In the genomic region with DNA sequence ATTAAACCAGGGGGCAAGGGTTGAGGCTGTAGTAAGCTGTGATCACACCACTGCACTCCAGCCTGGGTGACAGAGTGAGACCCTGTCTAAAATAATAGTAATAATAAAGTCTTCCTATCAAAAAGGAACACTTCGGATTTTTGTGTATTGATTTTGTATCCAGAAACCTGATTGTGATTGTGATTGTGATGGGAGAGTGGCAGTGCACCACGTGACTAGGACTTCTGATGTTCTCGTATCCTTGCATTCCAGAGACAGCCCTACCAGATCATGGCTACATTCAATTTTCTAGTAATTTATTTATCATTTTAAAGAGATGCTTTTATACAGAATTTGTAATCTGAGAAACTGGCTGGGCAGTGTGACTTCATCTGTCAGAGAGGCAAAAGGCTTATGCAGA, we compare ENCODE assay signal across 24 cellular contexts. TPM values are rescaled to one million over a fixed set of nuclear protein-coding genes. Genes with fewer than 3 reads are reported as not detected.
DNase-seq lines count a peak whose midpoint lies in the region; ATAC-seq and TF ChIP-seq lines count a peak whose summit lies in the region.
"Had no signal": no experiment of that assay in that cellular context is flagged by ENCODE, and none has a peak within 500 bp of the region (broad histone marks: within the 10 kb centered on the region; RNA-seq: fewer than 3 reads in every experiment).

No MANE protein-coding gene starts in this region.

- H3K27me3 ChIP-seq in GM23338 (ENCODE audit: insufficient read depth) (no peaks in the 10 kb centered on the region), neutrophil (no peaks in the 10 kb centered on the region), spleen (replicated peaks in 1 of 7) (peaks cover 0 to 6% (median 0%) of the 10 kb centered on the region in 7 donors)
- H3K27me3 ChIP-seq: BLaER1 treated with 17β-estradiol and CSF1 and Interleukin-3, amounts not matched to agents 10 nM and 100 nM had no signal

- ATAC-seq in GM23338: no peak
- ATAC-seq in GM18505 (IDR thresholded peaks at IDR 0.05; ENCODE audit: unreplicated experiment): no peak
- ATAC-seq: GM12878 had no signal

- H3K27ac ChIP-seq in GM23338 (ENCODE audit: low read depth) (no peak overlapping the region), neutrophil (peak overlapping the region; percentile 97), spleen (peak overlapping the region in 1 of 8 donors; percentile 95)
- H3K27ac ChIP-seq: C4-2B had no signal

- H3K27ac Mint-ChIP-seq in GM23338: no peak overlapping the region
- no peak overlapping the region for H3K27ac Mint-ChIP-seq in nephron
- H3K27ac Mint-ChIP-seq: CD4-positive, alpha-beta memory T cell; CD4-positive, CD25-positive, alpha-beta regulatory T cell had no signal

- H3K4me3 ChIP-seq in GM23338 (no peak overlapping the region), neutrophil (ENCODE audit: low read depth in 1 of 2, low read length in 1 of 2) (peak overlapping the region in 1 of 2 experiments; percentile 87), spleen (no peak overlapping the region)
- H3K4me3 ChIP-seq: BLaER1 treated with 17β-estradiol and CSF1 and Interleukin-3, amounts not matched to agents 10 nM and 100 nM; GM12878 had no signal

- WGBS in spleen, 5 donors: 79 to 95% (median 92%) methylated on average over 3 of the region's 3 CpGs

- H3K36me3 ChIP-seq in GM23338 (ENCODE audit: insufficient read depth) (no peaks in the 10 kb centered on the region), neutrophil (no peaks in the 10 kb centered on the region), spleen (no peaks in the 10 kb centered on the region)
- H3K36me3 ChIP-seq: BLaER1 treated with 17β-estradiol and CSF1 and Interleukin-3, amounts not matched to agents 10 nM and 100 nM had no signal

- no peak overlapping the region for H3K4me2 ChIP-seq in GM23338

- H2AFZ ChIP-seq in GM23338: no peak overlapping the region

- 0 out of 2 replicates have a peak, but pooled peaks cover 9% of the 10 kb centered on the region for H4K20me1 ChIP-seq in GM23338 (replicated peaks; ENCODE audit: insufficient read depth)

- H3K4me3 Mint-ChIP-seq in GM23338 (0 out of 3 replicates have a peak overlapping the region, but pooled peaks have one; percentile 27), nephron (peak overlapping the region in 2 of 3 experiments; percentile 39 to 47)
- H3K4me3 Mint-ChIP-seq: B cell; CD4-positive, alpha-beta memory T cell had no signal

- intact Hi-C loops in posterior vena cava (cut with DNase I) (no loop called here), spleen (cut with DNase I; ENCODE audit: low total_unique reads) (loop anchor here (10.0 kb wide), 1 partner anchor 137 kb away; no protein-coding TSS in a partner anchor)

- H3K4me1 ChIP-seq in GM23338 (ENCODE audit: insufficient read depth): peaks cover 10% of the 10 kb centered on the region
- H3K4me1 ChIP-seq in neutrophil (ENCODE audit: control insufficient read depth in 1 of 2, insufficient read depth in 1 of 2, low read depth in 1 of 2, low read length in 1 of 2): peaks cover 42 to 48% of the 10 kb centered on the region in 2 experiments
- H3K4me1 ChIP-seq in spleen: peaks cover 6 to 36% (median 27%) of the 10 kb centered on the region in 6 donors

- TF ChIP-seq POLR2A in GM18505 (IDR thresholded peaks at IDR 0.05; ENCODE audit: borderline replicate concordance, extremely low read depth, insufficient read depth, insufficient read length) (no peak), spleen (IDR thresholded peaks at IDR 0.05) (no peak)

- no peak for TF ChIP-seq CTCF in GM23338 (conservative IDR thresholded peaks at IDR 0.05; ENCODE audit: low read depth in 2 of 2)
- no peak for TF ChIP-seq CTCF in nephron (IDR thresholded peaks at IDR 0.05; ENCODE audit: unreplicated experiment in 3 of 3)
- no peak for TF ChIP-seq CTCF in neutrophil (IDR thresholded peaks at IDR 0.05)
- no peak for TF ChIP-seq CTCF in spleen (IDR thresholded peaks at IDR 0.05 in 8 of 11, conservative IDR thresholded peaks at IDR 0.05 in 3 of 11)

- H3K9me3 ChIP-seq in neutrophil (no peaks in the 10 kb centered on the region), spleen (no peaks in the 10 kb centered on the region)
- H3K9me3 ChIP-seq: BLaER1 treated with 17β-estradiol and CSF1 and Interleukin-3, amounts not matched to agents 10 nM and 100 nM had no signal

- H3K9me3 Mint-ChIP-seq in GM23338 (no peaks in the 10 kb centered on the region), nephron (no peaks in the 10 kb centered on the region)
- H3K9me3 Mint-ChIP-seq: CD4-positive, alpha-beta memory T cell; CD4-positive, CD25-positive, alpha-beta regulatory T cell; CD8-positive, alpha-beta memory T cell had no signal

- peaks cover 3% of the 10 kb centered on the region; the same call in 1 of the 2 replicates for H3F3A ChIP-seq in GM23338 (replicated peaks; ENCODE audit: low read depth)

- DNase-seq in GM23338 (ENCODE audit: low spot score) (no peak), posterior vena cava (ENCODE audit: low spot score) (peak; percentile 2), AML-193 (lab: John Stamatoyannopoulos, UW) (no peak), spleen (no peak)
- no peak for DNase-seq in activated T-cell treated with anti-CD3 and anti-CD28 coated beads, Interleukin-2, amount 50 U/mL, for 48 hours
- DNase-seq: 8988T; ACHN; CD4-positive, alpha-beta memory T cell; CD4-positive, CD25-positive, alpha-beta regulatory T cell; CD8-positive, alpha-beta memory T cell; COR-L47; DMS 273 treated with DMSO at 0.1 percent for 48 hours; DMS53; DMS79; DND-41; EL; GDM1 had no signal

- H3K36me3 Mint-ChIP-seq in GM23338 (ENCODE audit: low read depth): no peaks in the 10 kb centered on the region
- no peaks in the 10 kb centered on the region for H3K36me3 Mint-ChIP-seq in nephron (ENCODE audit: low read depth)
- H3K36me3 Mint-ChIP-seq: CD4-positive, CD25-positive, alpha-beta regulatory T cell had no signal

- H3K4me1 Mint-ChIP-seq in GM23338: peaks cover 17% of the 10 kb centered on the region
- H3K4me1 Mint-ChIP-seq in nephron: peaks cover 28% of the 10 kb centered on the region

- peaks cover 20% of the 10 kb centered on the region for H3K27me3 Mint-ChIP-seq in GM23338 (ENCODE audit: insufficient read depth, low read depth, poor library complexity)
- H3K27me3 Mint-ChIP-seq in nephron (ENCODE audit: low read depth): peaks cover 5% of the 10 kb centered on the region
- H3K27me3 Mint-ChIP-seq: B cell had no signal

- peaks cover 19% of the 10 kb centered on the region for H3K79me2 ChIP-seq in GM23338 (replicated peaks; ENCODE audit: insufficient read depth)

- H3K9me2 ChIP-seq in GM23338 (ENCODE audit: insufficient read depth): no peaks in the 10 kb centered on the region

TF ChIP-seq in GM23338, 12 proteins besides CTCF, POLR2A, EP300 and RAD21:
- TF ChIP-seq STAT1 (IDR thresholded peaks at IDR 0.05; ENCODE audit: unreplicated experiment): no peak
- TF ChIP-seq, protein P1, sequence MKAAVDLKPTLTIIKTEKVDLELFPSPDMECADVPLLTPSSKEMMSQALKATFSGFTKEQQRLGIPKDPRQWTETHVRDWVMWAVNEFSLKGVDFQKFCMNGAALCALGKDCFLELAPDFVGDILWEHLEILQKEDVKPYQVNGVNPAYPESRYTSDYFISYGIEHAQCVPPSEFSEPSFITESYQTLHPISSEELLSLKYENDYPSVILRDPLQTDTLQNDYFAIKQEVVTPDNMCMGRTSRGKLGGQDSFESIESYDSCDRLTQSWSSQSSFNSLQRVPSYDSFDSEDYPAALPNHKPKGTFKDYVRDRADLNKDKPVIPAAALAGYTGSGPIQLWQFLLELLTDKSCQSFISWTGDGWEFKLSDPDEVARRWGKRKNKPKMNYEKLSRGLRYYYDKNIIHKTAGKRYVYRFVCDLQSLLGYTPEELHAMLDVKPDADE (IDR thresholded peaks at IDR 0.05): no peak

RNA-seq across cellular contexts. Expression of a gene that starts 2.6 kb away (rescaled TPM):
- total RNA-seq in GM23338 (2014; rRNA removed; shearing (Covaris generic)): 68.4 and 70.3 TPM in 2 replicates
- polyA plus RNA-seq in GM23338 (2016; fragmentation: Nextera tagmentation; extraction: Ambion mirVana) (18.7 and 21.5 TPM in 2 replicates), spleen (1 to 10 TPM; 1.6 to 4.8 (median 2.4) TPM)
- total RNA-seq in posterior vena cava (10 to 100 TPM; 47.9 to 79.4 TPM), spleen (10 to 100 TPM; 29.9 to 53.5 (median 37.4) TPM)
